ENCODE assay signal across 8 cellular contexts in the genomic region with DNA sequence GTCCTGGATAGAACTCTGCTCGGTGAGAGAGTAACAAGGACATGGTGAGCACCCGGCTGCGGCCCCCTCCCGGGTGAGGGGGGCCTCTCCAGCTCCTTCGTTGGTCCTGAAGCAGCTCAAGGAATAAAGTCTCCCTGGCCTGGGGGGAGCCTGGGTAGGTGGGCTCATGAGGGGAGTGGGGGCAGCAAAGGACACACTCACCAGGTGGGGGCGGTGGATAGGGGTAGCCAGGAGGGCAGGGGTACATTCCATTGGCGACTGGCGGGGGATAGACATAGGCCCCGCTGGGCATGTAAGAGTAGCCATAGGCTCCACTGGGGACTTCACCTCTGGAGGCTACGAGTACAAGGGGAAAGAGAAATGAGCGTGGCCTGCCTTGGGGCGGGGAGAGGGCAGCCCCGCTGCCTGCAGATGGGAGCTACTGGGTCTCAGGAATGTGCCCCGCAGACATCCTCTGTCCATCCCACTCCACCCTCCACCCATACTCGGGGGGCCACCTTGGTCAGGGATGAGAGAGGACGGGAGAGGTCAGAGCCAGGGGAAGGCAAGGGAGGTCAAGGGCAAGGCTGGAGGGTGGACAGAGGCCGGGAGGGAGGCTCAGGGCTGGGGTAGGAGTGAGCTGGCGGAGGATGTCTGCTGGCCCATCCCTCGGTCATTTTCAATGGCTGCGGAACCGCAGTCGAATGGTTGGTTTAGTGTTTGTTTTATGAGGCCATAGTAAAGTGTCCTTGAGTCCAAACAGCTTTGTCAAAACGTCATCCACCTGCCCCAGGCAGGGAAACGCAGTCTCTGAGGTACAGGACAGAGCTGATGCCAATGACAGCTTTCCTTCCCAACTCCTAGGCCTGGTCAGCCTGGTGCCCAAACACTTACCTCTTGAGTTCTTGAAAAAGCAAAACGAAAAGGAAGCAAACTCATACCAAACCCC. TPM values are rescaled to one million over a fixed set of nuclear protein-coding genes. Genes with fewer than 3 reads are reported as not detected.
DNase-seq lines count a peak whose midpoint lies in the region; ATAC-seq and TF ChIP-seq lines count a peak whose summit lies in the region.

No MANE protein-coding gene starts in this region.

- TF ChIP-seq CTCF in heart left ventricle (IDR thresholded peaks at IDR 0.05) (no peak), adrenal gland (IDR thresholded peaks at IDR 0.05) (no peak), type B pancreatic cell (conservative IDR thresholded peaks at IDR 0.05) (no peak)

- no peaks in the 10 kb centered on the region for H3K79me2 ChIP-seq in GM23248 (ENCODE audit: insufficient read depth)

- H3K27me3 ChIP-seq in heart left ventricle: no peaks in the 10 kb centered on the region
- no peaks in the 10 kb centered on the region for H3K27me3 ChIP-seq in adrenal gland
- H3K27me3 ChIP-seq in naive thymus-derived CD4-positive, alpha-beta T cell (ENCODE audit: control insufficient read depth in 2 of 2, insufficient read depth in 2 of 2, low read length in 2 of 2): no peaks in the 10 kb centered on the region
- H3K27me3 ChIP-seq in GM23248 (replicated peaks; ENCODE audit: insufficient read depth): no peaks in the 10 kb centered on the region

- no peak for TF ChIP-seq POLR2A in heart left ventricle (IDR thresholded peaks at IDR 0.05)
- no peak for TF ChIP-seq POLR2A in adrenal gland (IDR thresholded peaks at IDR 0.05)

- peaks cover 3 to 74% (median 73%) of the 10 kb centered on the region in 9 donors for H3K36me3 ChIP-seq in heart left ventricle
- peaks cover 0 to 64% of the 10 kb centered on the region in 2 donors for H3K36me3 ChIP-seq in adrenal gland (replicated peaks in 1 of 2)
- H3K36me3 ChIP-seq in naive thymus-derived CD4-positive, alpha-beta T cell (ENCODE audit: control insufficient read depth in 2 of 3, insufficient read depth in 3 of 3, low read length in 3 of 3): peaks cover 13 to 68% (median 24%) of the 10 kb centered on the region in 3 experiments
- H3K36me3 ChIP-seq in GM23248 (ENCODE audit: low read depth): peaks cover 12% of the 10 kb centered on the region

- peak overlapping the region in 8 of 9 donors; percentile 31 to 83 (median 62) for H3K27ac Mint-ChIP-seq in naive thymus-derived CD4-positive, alpha-beta T cell
- peak overlapping the region; percentile 74 for H3K27ac Mint-ChIP-seq in type B pancreatic cell

- POLR2A ChIA-PET in naive thymus-derived CD4-positive, alpha-beta T cell (lab: Charles Lee): interaction anchor here (0.5 to 16.6 kb wide), 12 partner anchors 11 to 604 kb away, joined by 3 to 238 read pairs (median 6); a partner anchor contains a TSS

- intact Hi-C loops in heart left ventricle (cut with DNase I): loop anchor here in 4 of 10 donors (2.0 to 10.0 kb wide), 3 partner anchors 47 to 71 kb away; a partner anchor contains a TSS
- intact Hi-C loops in cardiac septum (cut with DNase I): loop anchor here (2.0 kb wide), 1 partner anchor 39 kb away; no protein-coding TSS in a partner anchor
- intact Hi-C loops in adrenal gland (cut with DNase I): no loop called here
- intact Hi-C loops in naive thymus-derived CD4-positive, alpha-beta T cell (cut with micrococcal nuclease): loop anchor here in 1 of 2 donors (1.0 to 2.0 kb wide), 2 partner anchors 15 to 83 kb away; a partner anchor contains a TSS

- no peak for ATAC-seq in heart left ventricle
- ATAC-seq in naive thymus-derived CD4-positive, alpha-beta T cell: no peak

- peaks cover 8 to 38% (median 22%) of the 10 kb centered on the region in 7 donors for H3K4me1 Mint-ChIP-seq in naive thymus-derived CD4-positive, alpha-beta T cell
- H3K4me1 Mint-ChIP-seq in type B pancreatic cell (ENCODE audit: unreplicated experiment): peaks cover 12% of the 10 kb centered on the region

- H3K36me3 Mint-ChIP-seq in naive thymus-derived CD4-positive, alpha-beta T cell: peaks cover 0 to 36% (median 8%) of the 10 kb centered on the region in 5 donors
- H3K36me3 Mint-ChIP-seq in type B pancreatic cell: peaks cover 3% of the 10 kb centered on the region

- H3K4me3 ChIP-seq in heart left ventricle (no peak overlapping the region), adrenal gland (no peak overlapping the region), GM23248 (no peak overlapping the region)
- no peak overlapping the region for H3K4me3 ChIP-seq in naive thymus-derived CD4-positive, alpha-beta T cell (ENCODE audit: low read length)

- H3F3A ChIP-seq in GM23248 (ENCODE audit: insufficient read depth): no peaks in the 10 kb centered on the region

- H3K4me1 ChIP-seq in heart left ventricle (peaks cover 36 to 93% (median 81%) of the 10 kb centered on the region in 12 donors), adrenal gland (replicated peaks in 1 of 2) (peaks cover 34 to 76% of the 10 kb centered on the region in 2 donors), GM23248 (ENCODE audit: insufficient read depth) (peaks cover 3% of the 10 kb centered on the region)
- H3K4me1 ChIP-seq in naive thymus-derived CD4-positive, alpha-beta T cell (ENCODE audit: control insufficient read depth in 2 of 2, insufficient read depth in 2 of 2, low read length in 2 of 2): peaks cover 13 to 20% of the 10 kb centered on the region in 2 donors

- H3K9me3 Mint-ChIP-seq in naive thymus-derived CD4-positive, alpha-beta T cell: no peaks in the 10 kb centered on the region
- no peaks in the 10 kb centered on the region for H3K9me3 Mint-ChIP-seq in type B pancreatic cell

- CTCF ChIA-PET in naive thymus-derived CD4-positive, alpha-beta T cell (lab: Charles Lee): interaction anchor here (0.6 to 2.9 kb wide), 5 partner anchors 12 to 100 kb away, joined by 3 to 9 read pairs (median 4); a partner anchor contains a TSS

- WGBS in heart left ventricle, 4 donors: 84 to 86% (median 84%) methylated on average over 24 to 25 of the region's 25 CpGs
- WGBS in adrenal gland, 4 donors: 63 to 70% (median 65%) methylated on average over 21 to 25 of the region's 25 CpGs
- WGBS in GM23248 (ENCODE audit: low coverage in 1 of 2, low lambda C conversion rate in 2 of 2, missing lambda C conversion rate in 2 of 2), 2 experiments: 88 to 89% methylated on average over 22 to 25 of the region's 25 CpGs

- peak overlapping the region; percentile 3 to 99 (median 87) for H3K27ac ChIP-seq in heart left ventricle
- H3K27ac ChIP-seq in adrenal gland: peak overlapping the region in 3 of 5 donors; percentile 59 to 97 (median 88)
- no peak overlapping the region for H3K27ac ChIP-seq in naive thymus-derived CD4-positive, alpha-beta T cell (ENCODE audit: low read depth, low read length)
- H3K27ac ChIP-seq in GM23248: no peak overlapping the region

- no peaks in the 10 kb centered on the region for H3K9me2 ChIP-seq in GM23248 (ENCODE audit: insufficient read depth)

- in situ Hi-C loops in GM23248 (cut with MboI): no loop called here

- peak overlapping the region in 3 of 10 donors; percentile 6 to 34 (median 13) for H3K4me3 Mint-ChIP-seq in naive thymus-derived CD4-positive, alpha-beta T cell
- H3K4me3 Mint-ChIP-seq in type B pancreatic cell: peak overlapping the region; percentile 52

- DNase-seq in heart left ventricle (no peak), cardiac septum (ENCODE audit: low spot score) (no peak), adrenal gland (no peak), type B pancreatic cell (ENCODE audit: extremely low spot score, unreplicated experiment) (no peak), NCI-H2107 treated with DMSO at 0.1 percent for 48 hours (lab: John Stamatoyannopoulos, UW; ENCODE audit: unreplicated experiment) (no peak), NCI-H82 treated with DMSO at 0.1 percent for 48 hours (lab: John Stamatoyannopoulos, UW; ENCODE audit: unreplicated experiment) (no peak), GM23248 (no peak)
- DNase-seq in naive thymus-derived CD4-positive, alpha-beta T cell: no peak

- H2AFZ ChIP-seq in GM23248: no peak overlapping the region

- H3K9me3 ChIP-seq in heart left ventricle: no peaks in the 10 kb centered on the region
- H3K9me3 ChIP-seq in adrenal gland (replicated peaks in 1 of 3): no peaks in the 10 kb centered on the region
- no peaks in the 10 kb centered on the region for H3K9me3 ChIP-seq in naive thymus-derived CD4-positive, alpha-beta T cell (ENCODE audit: control insufficient read depth in 2 of 3, low read length in 3 of 3)
- H3K9me3 ChIP-seq in GM23248 (ENCODE audit: low read depth): no peaks in the 10 kb centered on the region

- no peaks in the 10 kb centered on the region for H4K20me1 ChIP-seq in GM23248 (ENCODE audit: insufficient read depth)

- no peaks in the 10 kb centered on the region for H3K27me3 Mint-ChIP-seq in naive thymus-derived CD4-positive, alpha-beta T cell
- no peaks in the 10 kb centered on the region for H3K27me3 Mint-ChIP-seq in type B pancreatic cell

- H3K4me2 ChIP-seq in GM23248 (ENCODE audit: unreplicated experiment): no peak overlapping the region

- H3K9ac ChIP-seq in GM23248: no peak overlapping the region

RNA-seq across cellular contexts. Expression of a gene that starts 3.7 kb away (rescaled TPM):
- total RNA-seq in heart left ventricle (10 to 100 TPM in 2 of 9 donors, 1 to 10 TPM in 7; 2.1 to 28.5 (median 6.0) TPM), cardiac septum (7.9 TPM), adrenal gland (10 to 100 TPM in 7 of 8 donors, 1 to 10 TPM in 1; 3.0 to 28.1 (median 13.8) TPM), type B pancreatic cell (ENCODE audit: low replicate concordance) (7.1 and 7.4 TPM in 2 replicates)
- polyA plus RNA-seq in heart left ventricle (1 to 10 TPM; 4.5 to 5.8 TPM), adrenal gland (10 to 100 TPM in 2 of 3 donors, 1 to 10 TPM in 1; 6.6 to 47.5 (median 21.5) TPM), GM23248 (2016; fragmentation: Nextera tagmentation; extraction: Ambion mirVana) (0.06 TPM in 1 of 2 replicates, not detected in the other)
- total RNA-seq in naive thymus-derived CD4-positive, alpha-beta T cell: 100 to 1,000 TPM; 145 to 201 (median 152) TPM
- 10 to 100 TPM; 44.5 to 83.3 TPM for polyA plus RNA-seq in naive thymus-derived CD4-positive, alpha-beta T cell
- total RNA-seq in GM23248 (2014; rRNA removed; shearing (Covaris generic)): under 0.01 and 0.65 TPM in 2 replicates

RNA-seq across cellular contexts. Expression of a gene that starts 7.3 kb away (rescaled TPM):
- total RNA-seq in heart left ventricle (100 to 1,000 TPM; 134 to 311 (median 158) TPM), cardiac septum (129 TPM), adrenal gland (100 to 1,000 TPM; 131 to 292 (median 217) TPM), type B pancreatic cell (ENCODE audit: low replicate concordance) (43.0 and 49.9 TPM in 2 replicates)
- polyA plus RNA-seq in heart left ventricle (100 to 1,000 TPM; 128 to 217 TPM), adrenal gland (100 to 1,000 TPM; 205 to 258 (median 258) TPM), GM23248 (2016; fragmentation: Nextera tagmentation; extraction: Ambion mirVana) (59.4 and 64.8 TPM in 2 replicates)
- total RNA-seq in naive thymus-derived CD4-positive, alpha-beta T cell: 100 to 1,000 TPM in 3 of 5 experiments, 10 to 100 TPM in 2; 87.7 to 159 (median 112) TPM
- polyA plus RNA-seq in naive thymus-derived CD4-positive, alpha-beta T cell: 10 to 100 TPM; 84.8 to 99.4 TPM
- total RNA-seq in GM23248 (2014; rRNA removed; shearing (Covaris generic)): 17.4 and 22.9 TPM in 2 replicates

RNA-seq across cellular contexts. Expression of a gene that starts 30.5 kb away (rescaled TPM):
- total RNA-seq in heart left ventricle (10 to 100 TPM; 20.3 to 53.4 (median 31.8) TPM), cardiac septum (39.5 TPM), adrenal gland (10 to 100 TPM in 7 of 8 donors, 1 to 10 TPM in 1; 6.7 to 66.1 (median 24.5) TPM), type B pancreatic cell (ENCODE audit: low replicate concordance) (1.9 and 3.1 TPM in 2 replicates)
- polyA plus RNA-seq in heart left ventricle (10 to 100 TPM; 20.1 to 23.3 TPM), adrenal gland (10 to 100 TPM in 2 of 3 donors, 1 to 10 TPM in 1; 6.0 to 42.5 (median 36.5) TPM), GM23248 (2016; fragmentation: Nextera tagmentation; extraction: Ambion mirVana) (1.2 and 2.0 TPM in 2 replicates)
- 10 to 100 TPM in 1 of 5 experiments, 1 to 10 TPM in 4; 2.5 to 25.6 (median 8.7) TPM for total RNA-seq in naive thymus-derived CD4-positive, alpha-beta T cell
- polyA plus RNA-seq in naive thymus-derived CD4-positive, alpha-beta T cell: 1 to 10 TPM; 6.3 to 7.7 TPM
- 1.4 and 2.4 TPM in 2 replicates for total RNA-seq in GM23248 (2014; rRNA removed; shearing (Covaris generic))

RNA-seq across cellular contexts. Expression of a gene that starts 48.9 kb away (rescaled TPM):
- total RNA-seq in heart left ventricle (10 to 100 TPM in 3 of 9 donors, 1 to 10 TPM in 6; 6.8 to 16.1 (median 9.5) TPM), cardiac septum (12.1 TPM), adrenal gland (10 to 100 TPM in 7 of 8 donors, 1 to 10 TPM in 1; 7.4 to 46.9 (median 19.3) TPM), type B pancreatic cell (ENCODE audit: low replicate concordance) (8.1 and 19.0 TPM in 2 replicates)
- polyA plus RNA-seq in heart left ventricle (10 to 100 TPM in 1 of 2 donors, 1 to 10 TPM in 1; 7.5 to 10.5 TPM), adrenal gland (10 to 100 TPM in 1 of 3 donors, 1 to 10 TPM in 2; 4.1 to 16.7 (median 5.0) TPM), GM23248 (2016; fragmentation: Nextera tagmentation; extraction: Ambion mirVana) (9.9 and 10.2 TPM in 2 replicates)
- total RNA-seq in naive thymus-derived CD4-positive, alpha-beta T cell: 10 to 100 TPM; 20.9 to 37.7 (median 29.6) TPM
- 10 to 100 TPM; 14.9 to 29.6 TPM for polyA plus RNA-seq in naive thymus-derived CD4-positive, alpha-beta T cell
- total RNA-seq in GM23248 (2014; rRNA removed; shearing (Covaris generic)): 24.2 and 25.7 TPM in 2 replicates

RNA-seq across cellular contexts. Expression of a gene that starts 56.8 kb away (rescaled TPM):
- total RNA-seq in heart left ventricle (100 to 1,000 TPM in 5 of 9 donors, 10 to 100 TPM in 4; 54.8 to 126 (median 106) TPM), cardiac septum (76.3 TPM), adrenal gland (100 to 1,000 TPM in 4 of 8 donors, 10 to 100 TPM in 4; 36.7 to 153 (median 82.7) TPM), type B pancreatic cell (ENCODE audit: low replicate concordance) (93.5 and 113 TPM in 2 replicates)
- polyA plus RNA-seq in heart left ventricle (100 to 1,000 TPM in 1 of 2 donors, 10 to 100 TPM in 1; 79.7 to 111 TPM), adrenal gland (100 to 1,000 TPM in 2 of 3 donors, 10 to 100 TPM in 1; 60.3 to 214 (median 187) TPM), GM23248 (2016; fragmentation: Nextera tagmentation; extraction: Ambion mirVana) (51.9 and 58.4 TPM in 2 replicates)
- 100 to 1,000 TPM in 4 of 5 experiments, 10 to 100 TPM in 1; 81.0 to 154 (median 128) TPM for total RNA-seq in naive thymus-derived CD4-positive, alpha-beta T cell
- 10 to 100 TPM; 64.6 to 72.2 TPM for polyA plus RNA-seq in naive thymus-derived CD4-positive, alpha-beta T cell
- total RNA-seq in GM23248 (2014; rRNA removed; shearing (Covaris generic)): 18.8 and 36.9 TPM in 2 replicates

Comparison
In these comparisons a context has a peak if more than half of its experiments do, and no peak if none do; other contexts are left out.
1. H3K27ac ChIP-seq: peak in heart left ventricle (12 of 12) and adrenal gland (3 of 5); none in naive thymus-derived CD4-positive, alpha-beta T cell (single experiment) and GM23248 (single experiment).
2. RNA of a gene that starts 3.7 kb away (total RNA-seq): 145 to 201 TPM in naive thymus-derived CD4-positive, alpha-beta T cell; 3.0 to 28.1 TPM in adrenal gland, 7.9 TPM in cardiac septum (single experiment), 7.1 to 7.4 TPM in type B pancreatic cell, 2.1 to 28.5 TPM in heart left ventricle and under 0.01 to 0.65 TPM in GM23248; every median in the first group is over 4 times any median in the second.